Comparison of ENCODE assay signal across 8 cellular contexts in genomic region chr1:20661235-20662109, GRCh38. TPM values are rescaled to one million over a fixed set of nuclear protein-coding genes. Genes with fewer than 3 reads are reported as not detected.
DNase-seq lines count a peak whose midpoint lies in the region; ATAC-seq and TF ChIP-seq lines count a peak whose summit lies in the region.

DDOST (minus strand) TSS chr1:20661369; CDS start chr1:20661350, 19 bp downstream.

- TF ChIP-seq POLR2A in uterus (IDR thresholded peaks at IDR 0.05), result peak in 1 of 2 donors; percentile 27

- peaks cover 3% of the 10 kb centered on the region for H3K36me3 Mint-ChIP-seq in T-helper 17 cell (ENCODE audit: low read depth)

- peaks cover 30% of the 10 kb centered on the region for H3K4me1 ChIP-seq in psoas muscle
- peaks cover 0 to 12% of the 10 kb centered on the region in 2 donors for H3K4me1 ChIP-seq in uterus

- H3K4me3 ChIP-seq in psoas muscle, result peak within 1 kb of the TSS; percentile 92
- H3K4me3 ChIP-seq in uterus, result peak within 1 kb of the TSS; percentile 72 to 76

- peaks cover 0 to 30% of the 10 kb centered on the region in 2 donors for H3K36me3 ChIP-seq in psoas muscle (ENCODE audit: insufficient read depth in 1 of 2, low read depth in 1 of 2)
- no peaks in the 10 kb centered on the region for H3K36me3 ChIP-seq in uterus

- ATAC-seq in HG02884 (IDR thresholded peaks at IDR 0.05; ENCODE audit: unreplicated experiment) (peak; percentile 94), T-helper 17 cell (peak; percentile 96), left ventricle myocardium superior (peak; percentile 95), psoas muscle (peak; percentile 96 to 98 (median 97))

- WGBS in psoas muscle, 3 donors, result 1% methylated on average over 47 to 55 of the region's 55 CpGs

- H3K27ac ChIP-seq in angular gyrus (ENCODE audit: low read depth, low read length), result peak within 1 kb of the TSS; percentile 86
- peak within 1 kb of the TSS; percentile 93 for H3K27ac ChIP-seq in psoas muscle
- peak within 1 kb of the TSS; percentile 65 to 82 for H3K27ac ChIP-seq in uterus

- intact Hi-C loops in left ventricle myocardium superior (cut with micrococcal nuclease) (no loop called here), psoas muscle (cut with DNase I) (no loop called here), uterus (cut with DNase I; ENCODE audit: low total_unique reads) (no loop called here)

- in situ Hi-C loops in GM13976 (cut with MboI; ENCODE audit: low sequenced_read_pairs, unreplicated experiment), result no loop called here

- H3K4me3 Mint-ChIP-seq in T-helper 17 cell, result peak within 1 kb of the TSS; percentile 96

- H3K9me3 ChIP-seq in T-helper 17 cell (ENCODE audit: control insufficient read depth, low read length, poor library complexity, severe bottlenecking) (no peaks in the 10 kb centered on the region), psoas muscle (no peaks in the 10 kb centered on the region), uterus (no peaks in the 10 kb centered on the region)

- TF ChIP-seq CTCF in GM13976 (IDR thresholded peaks at IDR 0.05; ENCODE audit: borderline replicate concordance, control extremely low read depth, extremely low read depth, insufficient read depth, missing control alignments) (peak; percentile 18), psoas muscle (IDR thresholded peaks at IDR 0.05) (peak; percentile 44), uterus (IDR thresholded peaks at IDR 0.05) (peak; percentile 54 to 66 (median 60))

- H3K27ac Mint-ChIP-seq in T-helper 17 cell, result peak within 1 kb of the TSS; percentile 99

- peak; percentile 99 for DNase-seq in GM13976 (ENCODE audit: low spot score)
- DNase-seq in NCI-H1694 (lab: John Stamatoyannopoulos, UW), result peak; percentile 97
- peak; percentile 86 to 90 (median 87) for DNase-seq in T-helper 17 cell
- DNase-seq in left ventricle myocardium superior, result peak; percentile 98
- DNase-seq in psoas muscle, result peak; percentile 95 to 98
- peak; percentile 94 to 95 for DNase-seq in uterus

- no peaks in the 10 kb centered on the region for H3K27me3 Mint-ChIP-seq in T-helper 17 cell

- H3K27me3 ChIP-seq in psoas muscle (ENCODE audit: insufficient read depth in 3 of 3, low read length in 2 of 3), result no peaks in the 10 kb centered on the region
- no peaks in the 10 kb centered on the region for H3K27me3 ChIP-seq in uterus

- peaks cover 37% of the 10 kb centered on the region for H3K4me1 Mint-ChIP-seq in T-helper 17 cell

RNA-seq across cellular contexts. Expression of gene DDOST, which starts in this region (rescaled TPM):
- total RNA-seq in T-helper 17 cell (100 to 1,000 TPM; 104 to 112 TPM), left ventricle myocardium superior (135 TPM), psoas muscle (10 to 100 TPM; 43.0 to 70.2 (median 61.7) TPM), uterus (100 to 1,000 TPM; 101 to 236 (median 123) TPM)
- polyA plus RNA-seq in psoas muscle, result 10 to 100 TPM; 63.3 to 97.1 (median 87.7) TPM

Comparison
In these comparisons a context has a peak if more than half of its experiments do, and no peak if none do; other contexts are left out.
1. Peak in every context shown above with its lines: DNase-seq, ATAC-seq, H3K4me3 ChIP-seq and H3K27ac ChIP-seq.